In the genomic region with DNA sequence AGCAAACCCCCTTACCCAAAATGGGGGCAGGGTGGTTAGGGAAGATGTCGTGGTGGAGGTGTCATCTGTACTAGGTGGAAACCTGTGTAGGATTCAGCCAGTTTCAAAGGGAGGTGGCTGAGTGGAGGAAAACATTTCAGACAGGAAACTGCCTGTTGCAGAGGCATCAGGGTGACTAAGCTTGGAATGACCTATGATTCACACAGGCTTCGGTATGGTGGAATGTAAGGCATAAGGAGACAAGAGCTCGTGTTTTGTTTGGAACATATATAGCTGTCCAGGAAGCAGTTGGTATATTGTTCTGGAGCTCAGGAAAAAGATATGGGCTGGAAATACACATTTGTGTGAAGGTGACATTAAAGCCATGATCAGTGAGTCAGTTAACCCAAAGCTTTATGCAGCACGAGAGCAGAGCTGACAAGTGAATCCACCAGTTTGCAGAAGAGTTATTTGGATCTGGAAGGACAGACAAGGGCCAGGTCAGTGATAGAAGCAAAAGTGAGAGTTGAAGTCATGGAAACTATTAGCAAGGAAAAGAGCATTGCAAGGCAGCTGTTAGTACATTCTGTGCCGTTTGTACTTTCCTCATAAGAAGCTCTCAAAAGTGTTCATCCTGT, we compare ENCODE assay signal across 9 cellular contexts. TPM values are rescaled to one million over a fixed set of nuclear protein-coding genes. Genes with fewer than 3 reads are reported as not detected.
DNase-seq lines count a peak whose midpoint lies in the region; ATAC-seq, FAIRE-seq and TF ChIP-seq lines count a peak whose summit lies in the region.
"Had no signal": no experiment of that assay in that cellular context is flagged by ENCODE, and none has a peak within 500 bp of the region (broad histone marks: within the 10 kb centered on the region; RNA-seq: fewer than 3 reads in every experiment).

No MANE protein-coding gene starts in this region.

- no peak for FAIRE-seq in GM12891 (lab: Jason Lieb, UNC)

- DNase-seq in GM03348 (ENCODE audit: low spot score) (peak; percentile 83), RKO (ENCODE audit: low spot score) (peak; percentile 94), renal cortical epithelial cell (ENCODE audit: low read depth) (peak; percentile 97), NCI-H1105 (lab: John Stamatoyannopoulos, UW) (no peak), GM12891 (ENCODE audit: insufficient read length, low spot score) (no peak)
- DNase-seq: lower lobe of right lung had no signal

- no peak for TF ChIP-seq POLR2A in GM12891 (IDR thresholded peaks at IDR 0.05; ENCODE audit: low read depth, low read length)

- ATAC-seq in esophagus mucosa (peak; percentile 96), GM21825 (IDR thresholded peaks at IDR 0.05; ENCODE audit: unreplicated experiment) (no peak), HG02852 (IDR thresholded peaks at IDR 0.05; ENCODE audit: unreplicated experiment) (no peak)

TF ChIP-seq in GM12891, 5 proteins besides CTCF, POLR2A, EP300 and RAD21:
- no peak for TF ChIP-seq TAF1 (IDR thresholded peaks at IDR 0.05; ENCODE audit: low read depth, low read length)
- TF ChIP-seq PAX5 (IDR thresholded peaks at IDR 0.05; ENCODE audit: insufficient read depth, low read length, severe bottlenecking), result no peak
TF ChIP-seq in GM12891: peak in this region for 0.

RNA-seq across cellular contexts. Expression of a gene that starts 12.2 kb away (rescaled TPM):
- total RNA-seq in esophagus mucosa, result 4.9 TPM
- total RNA-seq in renal cortical epithelial cell, result 6.8 and 13.6 TPM in 2 replicates
- 2.5 TPM for polyA plus RNA-seq in GM12891 (2012; ENCODE audit: low read depth, missing spikeins)

RNA-seq across cellular contexts. Expression of a gene that starts 34.0 kb away (rescaled TPM):
- total RNA-seq in esophagus mucosa, result 159 TPM
- total RNA-seq in renal cortical epithelial cell, result 30.3 and 114 TPM in 2 replicates
- polyA plus RNA-seq in GM12891 (2012; ENCODE audit: low read depth, missing spikeins), result 1.1 TPM

RNA-seq across cellular contexts. Expression of a gene that starts 55.6 kb away (rescaled TPM):
- total RNA-seq in esophagus mucosa, result 6.3 TPM
- total RNA-seq in renal cortical epithelial cell, result 2.9 and 16.5 TPM in 2 replicates
- 1.5 TPM for polyA plus RNA-seq in GM12891 (2012; ENCODE audit: low read depth, missing spikeins)

Comparison
In these comparisons a context has a peak if more than half of its experiments do, and no peak if none do; other contexts are left out.
1. DNase-seq: peak in GM03348 (single experiment), RKO (single experiment) and renal cortical epithelial cell (single experiment); none in NCI-H1105 (single experiment) and GM12891 (single experiment).